1 cellular context compared by ENCODE assay signal in genomic region chr2:238114851-238115660, GRCh38.
TF ChIP-seq lines count a peak whose summit lies in the region.

No MANE protein-coding gene starts in this region.

TF ChIP-seq in HepG2, 621 proteins besides CTCF, POLR2A, EP300 and RAD21:
- TF ChIP-seq AGO1 (IDR thresholded peaks at IDR 0.05; ENCODE audit: low read depth, low read length, poor library complexity, severe bottlenecking) (no peak), ZBTB44 (CRISPR knock-in tag; IDR thresholded peaks at IDR 0.05) (no peak), ZSCAN25 (CRISPR knock-in tag; IDR thresholded peaks at IDR 0.05) (no peak), THAP7 (CRISPR knock-in tag; IDR thresholded peaks at IDR 0.05) (no peak), KIAA2018 (CRISPR knock-in tag; IDR thresholded peaks at IDR 0.05; ENCODE audit: borderline replicate concordance) (no peak), JUNB (CRISPR knock-in tag; IDR thresholded peaks at IDR 0.05; ENCODE audit: borderline replicate concordance) (no peak), ZNF83 (CRISPR knock-in tag; IDR thresholded peaks at IDR 0.05; ENCODE audit: borderline replicate concordance) (no peak), HIC2 (CRISPR knock-in tag; IDR thresholded peaks at IDR 0.05; ENCODE audit: low read depth) (peak; percentile 33; the same call in 1 of the 2 replicates), ZFP62 (CRISPR knock-in tag; IDR thresholded peaks at IDR 0.05) (no peak), ZNF33A (CRISPR knock-in tag; IDR thresholded peaks at IDR 0.05; ENCODE audit: borderline replicate concordance) (no peak), THAP9 (CRISPR knock-in tag; IDR thresholded peaks at IDR 0.05; ENCODE audit: borderline replicate concordance) (no peak), SOX5 (CRISPR knock-in tag; IDR thresholded peaks at IDR 0.05; ENCODE audit: borderline replicate concordance) (no peak), ZFY (CRISPR knock-in tag; IDR thresholded peaks at IDR 0.05) (no peak), ZC3H4 (CRISPR knock-in tag; IDR thresholded peaks at IDR 0.05; ENCODE audit: borderline replicate concordance) (no peak), ZNF7 (CRISPR knock-in tag; IDR thresholded peaks at IDR 0.05) (no peak), ZNF687 (CRISPR knock-in tag; IDR thresholded peaks at IDR 0.05) (peak; percentile 25), ZNF703 (CRISPR knock-in tag; IDR thresholded peaks at IDR 0.05; ENCODE audit: borderline replicate concordance) (no peak), SP140L (CRISPR knock-in tag; IDR thresholded peaks at IDR 0.05; ENCODE audit: borderline replicate concordance) (no peak), TOE1 (CRISPR knock-in tag; IDR thresholded peaks at IDR 0.05) (no peak), E2F2 (CRISPR knock-in tag; IDR thresholded peaks at IDR 0.05; ENCODE audit: borderline replicate concordance) (no peak), RAD51 (IDR thresholded peaks at IDR 0.05; ENCODE audit: borderline replicate concordance) (no peak), ZNF274 (CRISPR knock-in tag; IDR thresholded peaks at IDR 0.05) (0 out of 2 replicates have a peak, but pooled peaks have one; percentile 25), ZNF598 (CRISPR knock-in tag; IDR thresholded peaks at IDR 0.05; ENCODE audit: borderline replicate concordance) (0 out of 2 replicates have a peak, but pooled peaks have one; percentile 7), ZNF547 (CRISPR knock-in tag; IDR thresholded peaks at IDR 0.05) (no peak), ZNF619 (CRISPR knock-in tag; IDR thresholded peaks at IDR 0.05) (no peak), ZNF746 (CRISPR knock-in tag; IDR thresholded peaks at IDR 0.05) (no peak), BRCA1 (CRISPR knock-in tag; IDR thresholded peaks at IDR 0.05) (no peak), FOXP1 (IDR thresholded peaks at IDR 0.05) (no peak), FOXP1 (CRISPR knock-in tag; IDR thresholded peaks at IDR 0.05) (no peak)
TF ChIP-seq in HepG2: peak in this region for 4.
